Comparison of ENCODE assay signal across 27 cellular contexts in genomic region chr9:13614060-13614459, GRCh38.
"Had no signal": no experiment of that assay in that cellular context is flagged by ENCODE, and none has a peak within 500 bp of the region (broad histone marks: within the 10 kb centered on the region; RNA-seq: fewer than 3 reads in every experiment).

No MANE protein-coding gene starts in this region.

- H3K4me1 ChIP-seq: breast epithelium, pancreas, thyroid gland, upper lobe of left lung had no signal

- H3K4me3 ChIP-seq: breast epithelium, pancreas, psoas muscle, sigmoid colon, stomach, thyroid gland, upper lobe of left lung, vagina had no signal

- DNase-seq: activated CD4-positive, alpha-beta memory T cell treated with anti-CD3 and anti-CD28 coated beads for 36 hours; activated CD4-positive, alpha-beta T cell treated with anti-CD3 and anti-CD28 coated beads for 4 hours; activated naive CD4-positive, alpha-beta T cell; activated T-cell treated with anti-CD3 and anti-CD28 coated beads, Interleukin-2, amount 50 U/mL, for 4 hours; central memory CD4-positive, alpha-beta T cell; endodermal cell; foreskin fibroblast; head of caudate nucleus; hippocampal formation; kidney; left colon; mammary epithelial cell; midbrain; naive thymus-derived CD4-positive, alpha-beta T cell; nucleus accumbens; pancreas; psoas muscle; sigmoid colon; stimulated activated CD4-positive, alpha-beta T cell treated with anti-CD3 and anti-CD28 coated beads, Interleukin-15, amount 100 ng/mL, for 24 hours; stimulated activated CD4-positive, alpha-beta T cell treated with anti-CD3 and anti-CD28 coated beads, Interleukin-2, amount 100 ng/mL, for 24 hours; stimulated activated naive B cell treated with anti-CD40 and anti-IgM and Interleukin-4, amounts not matched to agents 10 μg/mL and 1 μg/mL and 100 μg/mL, for 72 hours; stomach; thyroid gland; upper lobe of left lung had no signal

- H3K9me3 ChIP-seq: breast epithelium, pancreas, sigmoid colon, thyroid gland, upper lobe of left lung, vagina had no signal

- H3K36me3 ChIP-seq: breast epithelium, pancreas, sigmoid colon, stomach, thyroid gland, upper lobe of left lung, vagina had no signal

- H3K27ac ChIP-seq: breast epithelium, pancreas, psoas muscle, sigmoid colon, stomach, thyroid gland, upper lobe of left lung, vagina, VCaP had no signal

- H3K27me3 ChIP-seq: breast epithelium, pancreas, sigmoid colon, stomach, thyroid gland, upper lobe of left lung, vagina had no signal
